ENCODE assay signal across 31 cellular contexts in genomic region chr13:44334751-44335150, GRCh38. TPM values are rescaled to one million over a fixed set of nuclear protein-coding genes. Genes with fewer than 3 reads are reported as not detected.
"Had no signal": no experiment of that assay in that cellular context is flagged by ENCODE, and none has a peak within 500 bp of the region (broad histone marks: within the 10 kb centered on the region; RNA-seq: fewer than 3 reads in every experiment).

No MANE protein-coding gene starts in this region.

- H3K9me3 ChIP-seq: body of pancreas, esophagus squamous epithelium, left ventricle myocardium inferior, neutrophil, ovary, prostate gland, stomach, thyroid gland, upper lobe of left lung, vagina had no signal

- H3K4me3 ChIP-seq: body of pancreas, esophagus squamous epithelium, heart right ventricle, left ventricle myocardium inferior, lung, ovary, prostate gland, skin epidermis, stomach, thyroid gland, upper lobe of left lung, vagina had no signal

- H3K36me3 ChIP-seq: esophagus squamous epithelium, heart right ventricle, left ventricle myocardium inferior, neutrophil, ovary, prostate gland, stomach, thyroid gland, upper lobe of left lung, vagina had no signal

- H3K27me3 ChIP-seq: body of pancreas, esophagus squamous epithelium, heart right ventricle, neutrophil, ovary, stomach, thyroid gland, upper lobe of left lung, vagina had no signal

- FAIRE-seq: colon, islet of Langerhans, TTC549 had no signal

- DNase-seq: activated B cell treated with CpG ODN at 0.5 μM for 24 hours; activated CD8-positive, alpha-beta memory T cell treated with anti-CD3 and anti-CD28 coated beads, Interleukin-2, amount 10 ng/mL, durations not matched to agents 7 days and 5 days; activated CD8-positive, alpha-beta T cell treated with anti-CD3 and anti-CD28 coated beads, Interleukin-2, amount 10 ng/mL, durations not matched to agents 7 days and 5 days; activated naive CD4-positive, alpha-beta T cell treated with Interleukin-2 at 50 U/mL for 16 hours; activated T-cell treated with anti-CD3 and anti-CD28 coated beads, Interleukin-2, amount 50 U/mL, for 48 hours; aorta; body of pancreas; dermis blood vessel endothelial cell; effector CD4-positive, alpha-beta T cell; esophagus squamous epithelium; foreskin melanocyte; heart right ventricle; left ventricle myocardium inferior; ovary; retina; stimulated activated CD4-positive, alpha-beta T cell treated with anti-CD3 and anti-CD28 coated beads, Interleukin-15, amount 100 ng/mL, for 24 hours; stimulated activated CD4-positive, alpha-beta T cell treated with anti-CD3 and anti-CD28 coated beads, Interleukin-2, amount 100 ng/mL, for 24 hours; stimulated activated naive B cell treated with anti-CD40 and anti-IgM and Interleukin-4, amounts not matched to agents 10 μg/mL and 1 μg/mL and 100 μg/mL, for 72 hours; stomach; T-helper 1 cell; thyroid gland; upper lobe of left lung had no signal

- H3K4me1 ChIP-seq: body of pancreas had no signal

- H3K27ac ChIP-seq: body of pancreas, esophagus squamous epithelium, heart right ventricle, left ventricle myocardium inferior, neutrophil, ovary, prostate gland, skin epidermis, stomach, thyroid gland, upper lobe of left lung, vagina had no signal

- ATAC-seq: activated CD8-positive, alpha-beta memory T cell treated with anti-CD3 and anti-CD28 coated beads, Interleukin-2, amount 10 ng/mL, durations not matched to agents 7 days and 5 days; activated CD8-positive, alpha-beta T cell treated with anti-CD3 and anti-CD28 coated beads, Interleukin-2, amount 10 ng/mL, durations not matched to agents 7 days and 5 days; body of pancreas; heart right ventricle; sciatic nerve; stimulated activated naive B cell treated with anti-CD40 and anti-IgM and Interleukin-4, amounts not matched to agents 10 μg/mL and 1 μg/mL and 100 μg/mL, for 72 hours had no signal

RNA-seq across cellular contexts. Expression of gene SERP2, which starts 38.9 kb away (rescaled TPM):
- total RNA-seq: activated CD8-positive, alpha-beta memory T cell treated with anti-CD3 and anti-CD28 coated beads, Interleukin-2, amount 10 ng/mL, durations not matched to agents 7 days and 5 days had no signal
